16 cellular contexts compared by ENCODE assay signal in the genomic region with DNA sequence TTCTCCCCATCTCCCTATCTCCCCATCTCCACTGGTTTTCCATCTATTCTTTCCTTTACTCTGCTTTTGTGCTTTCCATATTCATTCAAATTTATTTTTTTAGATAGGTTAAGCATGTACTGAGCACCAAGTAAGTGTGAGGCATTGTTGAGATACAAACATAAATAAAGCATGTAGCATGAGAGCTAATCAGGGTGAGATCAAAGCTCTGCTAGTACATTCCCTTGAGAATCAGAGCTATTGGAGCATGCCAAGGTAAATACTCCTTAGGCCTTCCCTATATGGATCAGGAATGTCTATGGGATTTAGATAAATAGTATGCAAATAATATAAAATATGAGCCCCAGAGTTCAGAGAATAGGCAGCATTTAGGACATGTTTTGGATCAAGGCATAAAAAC. TPM values are rescaled to one million over a fixed set of nuclear protein-coding genes. Genes with fewer than 3 reads are reported as not detected.
DNase-seq lines count a peak whose midpoint lies in the region; ATAC-seq and TF ChIP-seq lines count a peak whose summit lies in the region.
"Had no signal": no experiment of that assay in that cellular context is flagged by ENCODE, and none has a peak within 500 bp of the region (broad histone marks: within the 10 kb centered on the region; RNA-seq: fewer than 3 reads in every experiment).

No MANE protein-coding gene starts in this region.

- no peak overlapping the region for H3K9ac ChIP-seq in BLaER1

- TF ChIP-seq EP300 in esophagus muscularis mucosa (IDR thresholded peaks at IDR 0.05) = no peak

- peaks cover 10% of the 10 kb centered on the region for H3K36me3 ChIP-seq in BLaER1
- no peaks in the 10 kb centered on the region for H3K36me3 ChIP-seq in esophagus muscularis mucosa
- H3K36me3 ChIP-seq: MG63 had no signal

- no peak for TF ChIP-seq POLR2A in esophagus muscularis mucosa (IDR thresholded peaks at IDR 0.05; ENCODE audit: low read depth)

- no peaks in the 10 kb centered on the region for H3K27me3 ChIP-seq in BLaER1
- no peaks in the 10 kb centered on the region for H3K27me3 ChIP-seq in esophagus muscularis mucosa
- H3K27me3 ChIP-seq: MG63 had no signal

- DNase-seq in NCI-H1048 (lab: John Stamatoyannopoulos, UW) (peak; percentile 37), esophagus muscularis mucosa (ENCODE audit: extremely low spot score) (no peak), renal cortical epithelial cell (ENCODE audit: low read depth) (peak; percentile 50), GM19240 (ENCODE audit: insufficient read length, low spot score) (no peak), NCI-H2196 (lab: John Stamatoyannopoulos, UW; ENCODE audit: unreplicated experiment) (no peak)
- DNase-seq: activated CD4-positive, alpha-beta T cell treated with anti-CD3 and anti-CD28 coated beads for 36 hours; central memory CD4-positive, alpha-beta T cell; DMS79; glutamatergic neuron; kidney glomerular epithelial cell; MG63; natural killer cell; RPMI8226 had no signal

- H3K27ac ChIP-seq in BLaER1 = no peak overlapping the region
- H3K27ac ChIP-seq in esophagus muscularis mucosa (replicated peaks in 1 of 4) = peak overlapping the region; percentile 72 to 81 (median 78)

- H3K4me1 ChIP-seq in BLaER1 (peaks cover 26% of the 10 kb centered on the region), esophagus muscularis mucosa (peaks cover 37 to 45% (median 41%) of the 10 kb centered on the region in 4 donors)

- no peak overlapping the region for H3K4me3 ChIP-seq in BLaER1
- H3K4me3 ChIP-seq in esophagus muscularis mucosa = no peak overlapping the region
- H3K4me3 ChIP-seq: MG63 had no signal

- intact Hi-C loops in esophagus muscularis mucosa (cut with DNase I) = no loop called here

- TF ChIP-seq CTCF in esophagus muscularis mucosa (IDR thresholded peaks at IDR 0.05) = no peak

- H3K9me3 ChIP-seq in BLaER1 (0 out of 2 replicates have a peak, but pooled peaks cover 4% of the 10 kb centered on the region), esophagus muscularis mucosa (no peaks in the 10 kb centered on the region)
- H3K9me3 ChIP-seq: MG63 had no signal

- peak overlapping the region; percentile 1; the same call in 1 of the 2 replicates for H3K4me2 ChIP-seq in BLaER1

- peaks cover under 1% of the 10 kb centered on the region; the same call in 1 of the 2 replicates for H4K20me1 ChIP-seq in BLaER1

- no peak for ATAC-seq in GM18873 (IDR thresholded peaks at IDR 0.05; ENCODE audit: low FRiP score, unreplicated experiment)
- no peak for ATAC-seq in GM21619 (IDR thresholded peaks at IDR 0.05; ENCODE audit: unreplicated experiment)
- ATAC-seq: activated CD4-positive, alpha-beta T cell treated with anti-CD3 and anti-CD28 coated beads for 36 hours; natural killer cell had no signal

RNA-seq across cellular contexts. Expression of gene BABAM2, which starts 25.3 kb away (rescaled TPM):
- total RNA-seq in esophagus muscularis mucosa (10 to 100 TPM; 35.5 to 44.9 (median 39.9) TPM), renal cortical epithelial cell (27.1 and 57.3 TPM in 2 replicates)

RNA-seq across cellular contexts. Expression of gene RBKS, which starts 25.7 kb away (rescaled TPM):
- total RNA-seq in esophagus muscularis mucosa (1 to 10 TPM in 3 of 4 donors, under 1 TPM in 1; 0.63 to 5.8 (median 2.5) TPM), renal cortical epithelial cell (10.0 and 12.5 TPM in 2 replicates)

Comparison
In these comparisons a context has a peak if more than half of its experiments do, and no peak if none do; other contexts are left out.
1. DNase-seq: peak in NCI-H1048 (single experiment) and renal cortical epithelial cell (single experiment); none in esophagus muscularis mucosa (single experiment), GM19240 (single experiment) and NCI-H2196 (single experiment).